ENCODE assay signal across 13 cellular contexts in genomic region chr16:71917900-71918299, GRCh38. TPM values are rescaled to one million over a fixed set of nuclear protein-coding genes. Genes with fewer than 3 reads are reported as not detected.
DNase-seq lines count a peak whose midpoint lies in the region; ATAC-seq and TF ChIP-seq lines count a peak whose summit lies in the region.
"Had no signal": no experiment of that assay in that cellular context is flagged by ENCODE, and none has a peak within 500 bp of the region (broad histone marks: within the 10 kb centered on the region; RNA-seq: fewer than 3 reads in every experiment).

No MANE protein-coding gene starts in this region.

- DNase-seq in activated T-cell treated with anti-CD3 and anti-CD28 coated beads, Interleukin-2, amount 50 U/mL, for 24 hours = no peak
- DNase-seq in activated T-cell treated with anti-CD3 and anti-CD28 coated beads, Interleukin-2, amount 50 U/mL, for 4 hours = no peak
- no peak for DNase-seq in activated T-helper 2 cell treated with anti-CD3 and anti-CD28 coated beads, Interferon-gamma antibody, Interleukin-2, Interleukin-4, amounts not matched to agents 10 μg/mL and 5 μg/mL and 100 μg/mL, durations not matched to agents 14 hours and 24 hours and 36 hours (ENCODE audit: low spot score)
- peak; percentile 82 for DNase-seq in fibroblast of the aortic adventitia (ENCODE audit: low read depth)
- peak; percentile 70 for DNase-seq in stromal cell of bone marrow (ENCODE audit: low read depth)
- DNase-seq in stimulated activated CD4-positive, alpha-beta T cell treated with anti-CD3 and anti-CD28 coated beads, Interleukin-4, amount 100 ng/mL, for 24 hours = no peak
- DNase-seq: hippocampal formation; MV-4-11; stimulated activated CD4-positive, alpha-beta T cell treated with anti-CD3 and anti-CD28 coated beads, Interleukin-15, amount 100 ng/mL, for 24 hours had no signal

- H3K36me3 Mint-ChIP-seq in activated T-cell treated with anti-CD3 and anti-CD28 coated beads, Interleukin-2, amount 50 U/mL, for 24 hours (ENCODE audit: low read depth) = peaks cover 93% of the 10 kb centered on the region
- H3K36me3 Mint-ChIP-seq in activated T-cell treated with anti-CD3 and anti-CD28 coated beads, Interleukin-2, amount 50 U/mL, for 4 hours (ENCODE audit: insufficient read depth) = peaks cover 63% of the 10 kb centered on the region
- peaks cover 92% of the 10 kb centered on the region for H3K36me3 Mint-ChIP-seq in activated T-helper 2 cell treated with anti-CD3 and anti-CD28 coated beads, Interferon-gamma antibody, Interleukin-2, Interleukin-4, amounts not matched to agents 10 μg/mL and 5 μg/mL and 100 μg/mL, durations not matched to agents 14 hours and 24 hours and 36 hours (ENCODE audit: low read depth)

- TF ChIP-seq CTCF in fibroblast of the aortic adventitia (IDR thresholded peaks at IDR 0.05; ENCODE audit: insufficient read depth, low read length) = peak; percentile 8

- H3K4me3 Mint-ChIP-seq in activated T-cell treated with anti-CD3 and anti-CD28 coated beads, Interleukin-2, amount 50 U/mL, for 24 hours = no peak overlapping the region
- H3K4me3 Mint-ChIP-seq in activated T-cell treated with anti-CD3 and anti-CD28 coated beads, Interleukin-2, amount 50 U/mL, for 4 hours = no peak overlapping the region
- H3K4me3 Mint-ChIP-seq in activated T-helper 2 cell treated with anti-CD3 and anti-CD28 coated beads, Interferon-gamma antibody, Interleukin-2, Interleukin-4, amounts not matched to agents 10 μg/mL and 5 μg/mL and 100 μg/mL, durations not matched to agents 14 hours and 24 hours and 36 hours (ENCODE audit: low read depth) = no peak overlapping the region
- H3K4me3 Mint-ChIP-seq: type B pancreatic cell had no signal

- H3K4me3 ChIP-seq in fibroblast of the aortic adventitia (ENCODE audit: low read depth, low read length) = no peak overlapping the region
- H3K4me3 ChIP-seq: lung had no signal

- no peaks in the 10 kb centered on the region for H3K9me3 Mint-ChIP-seq in activated T-cell treated with anti-CD3 and anti-CD28 coated beads, Interleukin-2, amount 50 U/mL, for 24 hours
- no peaks in the 10 kb centered on the region for H3K9me3 Mint-ChIP-seq in activated T-cell treated with anti-CD3 and anti-CD28 coated beads, Interleukin-2, amount 50 U/mL, for 4 hours
- no peaks in the 10 kb centered on the region for H3K9me3 Mint-ChIP-seq in activated T-helper 2 cell treated with anti-CD3 and anti-CD28 coated beads, Interferon-gamma antibody, Interleukin-2, Interleukin-4, amounts not matched to agents 10 μg/mL and 5 μg/mL and 100 μg/mL, durations not matched to agents 14 hours and 24 hours and 36 hours
- H3K9me3 Mint-ChIP-seq: type B pancreatic cell had no signal

- H3K4me1 Mint-ChIP-seq in activated T-cell treated with anti-CD3 and anti-CD28 coated beads, Interleukin-2, amount 50 U/mL, for 24 hours (ENCODE audit: low read depth) = peaks cover 35% of the 10 kb centered on the region
- H3K4me1 Mint-ChIP-seq in activated T-cell treated with anti-CD3 and anti-CD28 coated beads, Interleukin-2, amount 50 U/mL, for 4 hours (ENCODE audit: low read depth) = peaks cover 46% of the 10 kb centered on the region
- peaks cover 21% of the 10 kb centered on the region for H3K4me1 Mint-ChIP-seq in activated T-helper 2 cell treated with anti-CD3 and anti-CD28 coated beads, Interferon-gamma antibody, Interleukin-2, Interleukin-4, amounts not matched to agents 10 μg/mL and 5 μg/mL and 100 μg/mL, durations not matched to agents 14 hours and 24 hours and 36 hours (ENCODE audit: low read depth)

- intact Hi-C loops in activated T-helper 2 cell treated with anti-CD3 and anti-CD28 coated beads, Interferon-gamma antibody, Interleukin-2, Interleukin-4, amounts not matched to agents 10 μg/mL and 5 μg/mL and 100 μg/mL, durations not matched to agents 14 hours and 24 hours and 36 hours (cut with micrococcal nuclease) = no loop called here

- peak overlapping the region; percentile 3 for H3K27ac Mint-ChIP-seq in activated T-cell treated with anti-CD3 and anti-CD28 coated beads, Interleukin-2, amount 50 U/mL, for 24 hours
- peak overlapping the region; percentile 24 for H3K27ac Mint-ChIP-seq in activated T-helper 2 cell treated with anti-CD3 and anti-CD28 coated beads, Interferon-gamma antibody, Interleukin-2, Interleukin-4, amounts not matched to agents 10 μg/mL and 5 μg/mL and 100 μg/mL, durations not matched to agents 14 hours and 24 hours and 36 hours
- H3K27ac Mint-ChIP-seq: type B pancreatic cell had no signal

- ATAC-seq in activated T-cell treated with anti-CD3 and anti-CD28 coated beads, Interleukin-2, amount 50 U/mL, for 4 hours = no peak
- no peak for ATAC-seq in GM18502 (IDR thresholded peaks at IDR 0.05; ENCODE audit: poor library complexity, unreplicated experiment)
- ATAC-seq in HG02852 (IDR thresholded peaks at IDR 0.05; ENCODE audit: unreplicated experiment) = no peak

- no peaks in the 10 kb centered on the region for H3K27me3 Mint-ChIP-seq in activated T-cell treated with anti-CD3 and anti-CD28 coated beads, Interleukin-2, amount 50 U/mL, for 24 hours
- H3K27me3 Mint-ChIP-seq in activated T-cell treated with anti-CD3 and anti-CD28 coated beads, Interleukin-2, amount 50 U/mL, for 4 hours (ENCODE audit: low read depth) = no peaks in the 10 kb centered on the region
- H3K27me3 Mint-ChIP-seq in activated T-helper 2 cell treated with anti-CD3 and anti-CD28 coated beads, Interferon-gamma antibody, Interleukin-2, Interleukin-4, amounts not matched to agents 10 μg/mL and 5 μg/mL and 100 μg/mL, durations not matched to agents 14 hours and 24 hours and 36 hours (ENCODE audit: low read depth) = no peaks in the 10 kb centered on the region
- H3K27me3 Mint-ChIP-seq: type B pancreatic cell had no signal

RNA-seq across cellular contexts. Expression of gene IST1, which starts 22.6 kb away (rescaled TPM):
- 100 to 1,000 TPM; 149 to 176 (median 158) TPM for total RNA-seq in activated T-cell treated with anti-CD3 and anti-CD28 coated beads, Interleukin-2, amount 50 U/mL, for 4 hours
- total RNA-seq in activated T-helper 2 cell treated with anti-CD3 and anti-CD28 coated beads, Interferon-gamma antibody, Interleukin-2, Interleukin-4, amounts not matched to agents 10 μg/mL and 5 μg/mL and 100 μg/mL, durations not matched to agents 14 hours and 24 hours and 36 hours = 158 and 167 TPM in 2 replicates
- 172 and 273 TPM in 2 replicates for total RNA-seq in fibroblast of the aortic adventitia (ENCODE audit: low replicate concordance)

RNA-seq across cellular contexts. Expression of gene ZNF821, which starts 33.9 kb away (rescaled TPM):
- 1 to 10 TPM; 3.4 to 6.5 (median 4.1) TPM for total RNA-seq in activated T-cell treated with anti-CD3 and anti-CD28 coated beads, Interleukin-2, amount 50 U/mL, for 4 hours
- total RNA-seq in activated T-helper 2 cell treated with anti-CD3 and anti-CD28 coated beads, Interferon-gamma antibody, Interleukin-2, Interleukin-4, amounts not matched to agents 10 μg/mL and 5 μg/mL and 100 μg/mL, durations not matched to agents 14 hours and 24 hours and 36 hours = 7.9 and 9.2 TPM in 2 replicates
- 3.1 and 7.3 TPM in 2 replicates for total RNA-seq in fibroblast of the aortic adventitia (ENCODE audit: low replicate concordance)

Comparison
In these comparisons a context has a peak if more than half of its experiments do, and no peak if none do; other contexts are left out.
1. DNase-seq: peak in fibroblast of the aortic adventitia (single experiment) and stromal cell of bone marrow (single experiment); none in activated T-cell treated with anti-CD3 and anti-CD28 coated beads, Interleukin-2, amount 50 U/mL, for 24 hours (single experiment), activated T-cell treated with anti-CD3 and anti-CD28 coated beads, Interleukin-2, amount 50 U/mL, for 4 hours (single experiment), activated T-helper 2 cell treated with anti-CD3 and anti-CD28 coated beads, Interferon-gamma antibody, Interleukin-2, Interleukin-4, amounts not matched to agents 10 μg/mL and 5 μg/mL and 100 μg/mL, durations not matched to agents 14 hours and 24 hours and 36 hours (single experiment) and stimulated activated CD4-positive, alpha-beta T cell treated with anti-CD3 and anti-CD28 coated beads, Interleukin-4, amount 100 ng/mL, for 24 hours (single experiment).